1 cellular context compared by ENCODE assay signal in genomic region chr22:26658671-26659478, GRCh38.
TF ChIP-seq lines count a peak whose summit lies in the region.

No MANE protein-coding gene starts in this region.

TF ChIP-seq in K562, 482 proteins besides CTCF, POLR2A, EP300 and RAD21 (continued from another document and continues in another):
- TF ChIP-seq GTF3C2 (IDR thresholded peaks at IDR 0.05; ENCODE audit: borderline replicate concordance, extremely low read depth, insufficient read length) (no peak), XRCC3 (IDR thresholded peaks at IDR 0.05) (no peak), KLF13 (tag; IDR thresholded peaks at IDR 0.05; ENCODE audit: borderline replicate concordance, low read depth) (no peak), CREB3 (tag; conservative IDR thresholded peaks at IDR 0.05; ENCODE audit: low read depth) (no peak; the same call in 1 of the 2 replicates), E2F5 (CRISPR knock-in tag; IDR thresholded peaks at IDR 0.05) (no peak), ZNF24 (IDR thresholded peaks at IDR 0.05) (no peak), ZNF3 (CRISPR knock-in tag; IDR thresholded peaks at IDR 0.05) (no peak), VEZF1 (CRISPR knock-in tag; IDR thresholded peaks at IDR 0.05) (peak; percentile 68), HNRNPUL1 (IDR thresholded peaks at IDR 0.05; ENCODE audit: low read length) (no peak), EZH2 (IDR thresholded peaks at IDR 0.05; ENCODE audit: borderline replicate concordance, low read depth, low read length) (no peak), CEBPZ (IDR thresholded peaks at IDR 0.05; ENCODE audit: borderline replicate concordance, low read depth, low read length) (no peak), NCOA6 (IDR thresholded peaks at IDR 0.05) (no peak), TSHZ1 (CRISPR knock-in tag; IDR thresholded peaks at IDR 0.05) (no peak), HOXB6 (CRISPR knock-in tag; IDR thresholded peaks at IDR 0.05; ENCODE audit: borderline replicate concordance) (no peak), ZSCAN32 (CRISPR knock-in tag; IDR thresholded peaks at IDR 0.05) (no peak), ZNF311 (CRISPR knock-in tag; IDR thresholded peaks at IDR 0.05) (no peak), BCL6 (CRISPR knock-in tag; IDR thresholded peaks at IDR 0.05) (no peak), SAP30 (IDR thresholded peaks at IDR 0.05; ENCODE audit: borderline replicate concordance, insufficient read depth, low read depth, low read length, poor library complexity, severe bottlenecking) (no peak), USF2 (CRISPR knock-in tag; IDR thresholded peaks at IDR 0.05) (peak; percentile 80), KAT7 (CRISPR knock-in tag; IDR thresholded peaks at IDR 0.05; ENCODE audit: borderline replicate concordance) (no peak), NCOR1 (IDR thresholded peaks at IDR 0.05) (peak; percentile 57; the same call in 1 of the 2 replicates), HINFP (tag; conservative IDR thresholded peaks at IDR 0.05; ENCODE audit: low read depth) (no peak), TAF9B (IDR thresholded peaks at IDR 0.05; ENCODE audit: partially characterized antibody) (peak; percentile 65), JUN (IDR thresholded peaks at IDR 0.05; ENCODE audit: borderline replicate concordance, low read depth, low read length) (peak; percentile 84), JUN (CRISPR knock-in tag; IDR thresholded peaks at IDR 0.05; ENCODE audit: borderline replicate concordance) (no peak), CTBP1 (IDR thresholded peaks at IDR 0.05; ENCODE audit: borderline replicate concordance) (peak; percentile 98), LCOR (CRISPR knock-in tag; IDR thresholded peaks at IDR 0.05) (no peak), HNRNPLL (IDR thresholded peaks at IDR 0.05; ENCODE audit: low read depth, low read length, poor library complexity, severe bottlenecking) (no peak), DACH1 (IDR thresholded peaks at IDR 0.05; ENCODE audit: partially characterized antibody) (no peak), TRIM25 (IDR thresholded peaks at IDR 0.05; ENCODE audit: borderline replicate concordance) (no peak), PTRF (tag; IDR thresholded peaks at IDR 0.05) (no peak), THRA (IDR thresholded peaks at IDR 0.05) (no peak), MTA1 (IDR thresholded peaks at IDR 0.05; ENCODE audit: borderline replicate concordance) (0 out of 2 replicates have a peak, but pooled peaks have one; percentile 33), TFAP4 (CRISPR knock-in tag; IDR thresholded peaks at IDR 0.05; ENCODE audit: borderline replicate concordance) (peak; percentile 70)
